Comparison of ENCODE assay signal across 9 cellular contexts in genomic region chr17:4951486-4951885, GRCh38. TPM values are rescaled to one million over a fixed set of nuclear protein-coding genes. Genes with fewer than 3 reads are reported as not detected.
A peak's percentile ranks its signal among the peaks of the same experiment; 100 is the strongest.
DNase-seq lines count a peak whose midpoint lies in the region; ATAC-seq and TF ChIP-seq lines count a peak whose summit lies in the region.
"Had no signal": no experiment of that assay in that cellular context is flagged by ENCODE, and none has a peak within 500 bp of the region (broad histone marks: within the 10 kb centered on the region; RNA-seq: fewer than 3 reads in every experiment).

No MANE protein-coding gene starts in this region.

- H3K9me3 ChIP-seq in left ventricle myocardium inferior (replicated peaks) (no peaks in the 10 kb centered on the region), liver (ENCODE audit: control insufficient read depth in 4 of 4, low read length in 3 of 4) (no peaks in the 10 kb centered on the region), stomach (no peaks in the 10 kb centered on the region)

- H3K9me3 Mint-ChIP-seq in activated CD4-positive, alpha-beta memory T cell treated with anti-CD3 and anti-CD28 coated beads for 36 hours = no peaks in the 10 kb centered on the region

- peak overlapping the region in 1 of 2 donors; percentile 69 for H3K9ac ChIP-seq in liver (ENCODE audit: low read depth in 1 of 2, low read length in 2 of 2)

- TF ChIP-seq CTCF in left ventricle myocardium inferior (IDR thresholded peaks at IDR 0.05; ENCODE audit: borderline replicate concordance) = no peak
- TF ChIP-seq CTCF in liver (IDR thresholded peaks at IDR 0.05; ENCODE audit: low read depth, low read length, missing input control) = no peak
- no peak for TF ChIP-seq CTCF in stomach (IDR thresholded peaks at IDR 0.05)

- no peak for TF ChIP-seq RAD21 in liver (IDR thresholded peaks at IDR 0.05)

- CTCF ChIA-PET in activated CD4-positive, alpha-beta memory T cell treated with anti-CD3 and anti-CD28 coated beads for 36 hours (lab: Charles Lee) = interaction anchor here (0.7 to 2.3 kb wide), 3 partner anchors 11 to 110 kb away, joined by 3 to 6 read pairs (median 3); partner anchors contain the start of genes RNF167, SLC25A11 and SPAG7

- ATAC-seq in Right ventricle myocardium superior (ENCODE audit: poor library complexity) = no peak

- peak overlapping the region; percentile 99 for H3K4me3 ChIP-seq in left ventricle myocardium inferior
- H3K4me3 ChIP-seq in liver (ENCODE audit: low read depth in 1 of 3, low read length in 3 of 3) = peak overlapping the region in 2 of 3 donors; percentile 56 to 91
- H3K4me3 ChIP-seq in stomach = no peak overlapping the region
- H3K4me3 ChIP-seq: skin epidermis had no signal

- H3K27me3 Mint-ChIP-seq in activated CD4-positive, alpha-beta memory T cell treated with anti-CD3 and anti-CD28 coated beads for 36 hours = no peaks in the 10 kb centered on the region

- DNase-seq in left ventricle myocardium inferior = no peak
- no peak for DNase-seq in Right ventricle myocardium superior
- no peak for DNase-seq in activated CD4-positive, alpha-beta memory T cell treated with anti-CD3 and anti-CD28 coated beads for 36 hours
- no peak for DNase-seq in NCI-H2081 (lab: John Stamatoyannopoulos, UW)
- no peak for DNase-seq in GM03348 (ENCODE audit: low spot score)
- no peak for DNase-seq in stomach
- no peak for DNase-seq in GM19238 (ENCODE audit: insufficient read length, low spot score)

- WGBS in liver = 67% methylated on average over 3 of the region's 3 CpGs
- 70 to 93% (median 86%) methylated on average over 3 of the region's 3 CpGs for WGBS in stomach, 5 donors

- H3K27ac Mint-ChIP-seq in activated CD4-positive, alpha-beta memory T cell treated with anti-CD3 and anti-CD28 coated beads for 36 hours = peak overlapping the region; percentile 97

- H3K4me1 Mint-ChIP-seq in activated CD4-positive, alpha-beta memory T cell treated with anti-CD3 and anti-CD28 coated beads for 36 hours (ENCODE audit: low read depth) = peaks cover 23% of the 10 kb centered on the region

- H3K4me3 Mint-ChIP-seq in activated CD4-positive, alpha-beta memory T cell treated with anti-CD3 and anti-CD28 coated beads for 36 hours = peak overlapping the region; percentile 88

- H3K4me1 ChIP-seq in left ventricle myocardium inferior (peaks cover 59% of the 10 kb centered on the region), liver (ENCODE audit: control insufficient read depth in 4 of 4, insufficient read depth in 4 of 4, low read length in 3 of 4) (peaks cover 8 to 55% (median 40%) of the 10 kb centered on the region in 4 donors), stomach (peaks cover 17 to 35% (median 27%) of the 10 kb centered on the region in 4 donors)

- no peak for TF ChIP-seq EP300 in stomach (IDR thresholded peaks at IDR 0.05)

- H3K27me3 ChIP-seq in left ventricle myocardium inferior (ENCODE audit: low read depth) (no peaks in the 10 kb centered on the region), liver (ENCODE audit: control insufficient read depth in 4 of 4, insufficient read depth in 4 of 4, low read length in 3 of 4) (no peaks in the 10 kb centered on the region), stomach (no peaks in the 10 kb centered on the region)

- H3K27ac ChIP-seq in left ventricle myocardium inferior (replicated peaks) (peak overlapping the region; percentile 100), liver (ENCODE audit: low read depth in 1 of 2, low read length in 2 of 2) (peak overlapping the region in 1 of 2 donors; percentile 95), stomach (peak overlapping the region in 1 of 5 donors; percentile 100)

- TF ChIP-seq POLR2A in stomach (IDR thresholded peaks at IDR 0.05) = no peak

- peaks cover 12% of the 10 kb centered on the region for H3K36me3 Mint-ChIP-seq in activated CD4-positive, alpha-beta memory T cell treated with anti-CD3 and anti-CD28 coated beads for 36 hours

- H3K36me3 ChIP-seq in left ventricle myocardium inferior (peaks cover 4% of the 10 kb centered on the region), liver (ENCODE audit: control insufficient read depth in 4 of 4, insufficient read depth in 3 of 4, low read depth in 1 of 4, low read length in 3 of 4) (peaks cover 0 to 2% (median 0%) of the 10 kb centered on the region in 4 donors), stomach (peaks cover 2 to 7% (median 4%) of the 10 kb centered on the region in 4 donors)

- POLR2A ChIA-PET in activated CD4-positive, alpha-beta memory T cell treated with anti-CD3 and anti-CD28 coated beads for 36 hours (lab: Charles Lee) = interaction anchor here (1.2 to 21.0 kb wide), 3 partner anchors 12 to 43 kb away, joined by 3 to 346 read pairs (median 64); partner anchors contain the start of genes RNF167, SLC25A11 and SPAG7

- intact Hi-C loops in left ventricle myocardium inferior (cut with micrococcal nuclease) = no loop called here
- intact Hi-C loops in Right ventricle myocardium superior (cut with DNase I) = loop anchor here (2.0 kb wide), 1 partner anchor 15 kb away; the partner anchor contains the start of gene SPAG7
- intact Hi-C loops in activated CD4-positive, alpha-beta memory T cell treated with anti-CD3 and anti-CD28 coated beads for 36 hours (cut with micrococcal nuclease) = no loop called here
- intact Hi-C loops in stomach (cut with DNase I; ENCODE audit: low total_unique reads) = no loop called here

TF ChIP-seq in liver, 16 proteins besides CTCF, POLR2A, EP300 and RAD21:
- TF ChIP-seq REST (IDR thresholded peaks at IDR 0.05) (no peak), FOXA2 (IDR thresholded peaks at IDR 0.05) (no peak)
TF ChIP-seq in liver: peak in this region for 0.

RNA-seq across cellular contexts. Expression of gene ENO3, which starts 0.6 kb away (rescaled TPM):
- total RNA-seq in left ventricle myocardium inferior (827 TPM), Right ventricle myocardium superior (534 TPM), liver (10 to 100 TPM; 26.3 to 27.5 TPM), stomach (10 to 100 TPM in 1 of 5 donors, 1 to 10 TPM in 3, not detected in 1; 1.8 to 12.1 (median 5.8) TPM)
- 10 to 100 TPM; 26.5 to 26.8 TPM for total RNA-seq in activated CD4-positive, alpha-beta memory T cell treated with anti-CD3 and anti-CD28 coated beads for 36 hours
- polyA plus RNA-seq in liver (100 to 1,000 TPM in 1 of 2 donors, 10 to 100 TPM in 1; 34.1 to 117 TPM), stomach (10 to 100 TPM in 1 of 3 donors, 1 to 10 TPM in 2; 6.6 to 11.3 (median 10.0) TPM)

RNA-seq across cellular contexts. Expression of gene PFN1, which starts 3.2 kb away (rescaled TPM):
- total RNA-seq in left ventricle myocardium inferior (182 TPM), Right ventricle myocardium superior (179 TPM), liver (100 to 1,000 TPM; 150 to 672 TPM), stomach (100 to 1,000 TPM; 218 to 690 (median 514) TPM)
- total RNA-seq in activated CD4-positive, alpha-beta memory T cell treated with anti-CD3 and anti-CD28 coated beads for 36 hours = 1,000 to 10,000 TPM; 1,907 to 1,923 TPM
- polyA plus RNA-seq in liver (100 to 1,000 TPM; 568 to 592 TPM), stomach (100 to 1,000 TPM; 587 to 789 (median 610) TPM)

RNA-seq across cellular contexts. Expression of gene RNF167, which starts 11.4 kb away (rescaled TPM):
- total RNA-seq in left ventricle myocardium inferior (90.7 TPM), Right ventricle myocardium superior (85.8 TPM), liver (10 to 100 TPM; 15.9 to 23.4 TPM), stomach (10 to 100 TPM in 4 of 5 donors, 1 to 10 TPM in 1; 8.8 to 57.1 (median 33.9) TPM)
- total RNA-seq in activated CD4-positive, alpha-beta memory T cell treated with anti-CD3 and anti-CD28 coated beads for 36 hours = 100 to 1,000 TPM; 130 to 157 TPM
- polyA plus RNA-seq in liver (10 to 100 TPM; 25.4 to 72.6 TPM), stomach (100 to 1,000 TPM in 2 of 3 donors, 10 to 100 TPM in 1; 73.3 to 134 (median 112) TPM)

RNA-seq across cellular contexts. Expression of gene SLC25A11, which starts 11.6 kb away (rescaled TPM):
- total RNA-seq in left ventricle myocardium inferior (219 TPM), Right ventricle myocardium superior (208 TPM), liver (10 to 100 TPM; 28.5 to 40.7 TPM), stomach (10 to 100 TPM; 25.2 to 73.5 (median 43.2) TPM)
- total RNA-seq in activated CD4-positive, alpha-beta memory T cell treated with anti-CD3 and anti-CD28 coated beads for 36 hours = 10 to 100 TPM; 70.5 to 72.5 TPM
- polyA plus RNA-seq in liver (10 to 100 TPM; 51.3 to 54.1 TPM), stomach (10 to 100 TPM; 29.1 to 45.6 (median 40.9) TPM)

RNA-seq across cellular contexts. Expression of gene SPAG7, which starts 16.1 kb away (rescaled TPM):
- total RNA-seq in left ventricle myocardium inferior (158 TPM), Right ventricle myocardium superior (158 TPM), liver (10 to 100 TPM; 18.6 to 19.8 TPM), stomach (100 to 1,000 TPM in 1 of 5 donors, 10 to 100 TPM in 4; 17.5 to 133 (median 51.8) TPM)
- 10 to 100 TPM; 60.6 to 65.8 TPM for total RNA-seq in activated CD4-positive, alpha-beta memory T cell treated with anti-CD3 and anti-CD28 coated beads for 36 hours
- polyA plus RNA-seq in liver (10 to 100 TPM; 32.1 to 66.3 TPM), stomach (10 to 100 TPM; 76.4 to 85.8 (median 78.5) TPM)

Comparison
In these comparisons a context has a peak if more than half of its experiments do, and no peak if none do; other contexts are left out.
1. H3K4me3 ChIP-seq: peak in left ventricle myocardium inferior (single experiment) and liver (2 of 3); none in stomach (0 of 4).
2. RNA of gene ENO3, which starts 0.6 kb away (total RNA-seq): 827 TPM in left ventricle myocardium inferior (single experiment) and 534 TPM in Right ventricle myocardium superior (single experiment); 26.3 to 27.5 TPM in liver, 26.5 to 26.8 TPM in activated CD4-positive, alpha-beta memory T cell treated with anti-CD3 and anti-CD28 coated beads for 36 hours and 1.8 to 12.1 TPM in stomach; every median in the first group is over 10 times any median in the second.